ENCODE assay signal across 11 cellular contexts in genomic region chr19:39969266-39969665, GRCh38. TPM values are rescaled to one million over a fixed set of nuclear protein-coding genes. Genes with fewer than 3 reads are reported as not detected.
DNase-seq lines count a peak whose midpoint lies in the region; ATAC-seq, FAIRE-seq and TF ChIP-seq lines count a peak whose summit lies in the region.
"Had no signal": no experiment of that assay in that cellular context is flagged by ENCODE, and none has a peak within 500 bp of the region (broad histone marks: within the 10 kb centered on the region; RNA-seq: fewer than 3 reads in every experiment).

No MANE protein-coding gene starts in this region.

- peaks cover 27% of the 10 kb centered on the region for H3K4me1 ChIP-seq in A673 (ENCODE audit: insufficient read depth, low read length, poor library complexity, severe bottlenecking)
- H3K4me1 ChIP-seq in HEK293 (ENCODE audit: control insufficient read depth, insufficient read depth, low read length), result peaks cover 14% of the 10 kb centered on the region
- peaks cover 23% of the 10 kb centered on the region for H3K4me1 ChIP-seq in mucosa of stomach (ENCODE audit: control insufficient read depth, insufficient read depth, low read length)
- H3K4me1 ChIP-seq in pancreas, result peaks cover 0 to 7% (median 6%) of the 10 kb centered on the region in 3 donors

- ATAC-seq in HG03469 (IDR thresholded peaks at IDR 0.05; ENCODE audit: unreplicated experiment) (no peak), pancreas (no peak), Right ventricle myocardium inferior (no peak)

- intact Hi-C loops in A673 (cut with micrococcal nuclease; ENCODE audit: unreplicated experiment) (no loop called here), pancreas (cut with DNase I) (loop anchor here in 1 of 3 donors (10.0 kb wide), 1 partner anchor 74 kb away; no protein-coding TSS in a partner anchor), Right ventricle myocardium inferior (cut with DNase I) (no loop called here)

- H3K36me3 ChIP-seq in A673 (ENCODE audit: insufficient read depth, low read length, poor library complexity, severe bottlenecking) (peaks cover 22% of the 10 kb centered on the region), HEK293 (ENCODE audit: control insufficient read depth in 2 of 2, insufficient read depth in 1 of 2, low read length in 2 of 2) (peaks cover 24 to 30% of the 10 kb centered on the region in 2 experiments), mucosa of stomach (ENCODE audit: control insufficient read depth, insufficient read depth, low read length) (peaks cover under 1% of the 10 kb centered on the region), pancreas (peaks cover 0 to 4% (median 2%) of the 10 kb centered on the region in 3 donors)

- H3K27ac ChIP-seq in A673 (ENCODE audit: low read depth, low read length, poor library complexity, severe bottlenecking) (peak overlapping the region; percentile 95), HEK293 (ENCODE audit: extremely low read depth, low read depth, low read length) (no peak overlapping the region; the same call in 1 of the 2 replicates), angular gyrus (ENCODE audit: low read depth, low read length) (peak overlapping the region; percentile 34), pancreas (no peak overlapping the region)

- peak overlapping the region; percentile 89 for H3K9ac ChIP-seq in mucosa of stomach (ENCODE audit: low read length)

- 88 to 95% methylated on average over 6 of the region's 6 CpGs for WGBS in pancreas, 2 donors

- no peak for TF ChIP-seq CTCF in A673 (conservative IDR thresholded peaks at IDR 0.05; ENCODE audit: low read depth, low read length)
- TF ChIP-seq CTCF in HEK293 (tag by site-specific recombination; IDR thresholded peaks at IDR 0.05), result no peak
- TF ChIP-seq CTCF in pancreas (IDR thresholded peaks at IDR 0.05), result no peak

- POLR2A ChIA-PET in A673 (lab: Charles Lee; ENCODE audit: low non-redundant PET), result no interaction called here
- POLR2A ChIA-PET in HEK293 (lab: Yijun Ruan, JAX), result interaction anchor here (0.6 to 2.3 kb wide), 5 partner anchors 16 to 575 kb away, joined by 3 to 49 read pairs (median 20); partner anchors contain the start of genes DYRK1B and ZNF546

- CTCF ChIA-PET in A673 (lab: Charles Lee) (interaction anchor here (2.2 kb wide), 1 partner anchor 27 kb away, joined by 8 read pairs; no protein-coding TSS in a partner anchor), HEK293 (lab: Yijun Ruan, JAX) (interaction anchor here (0.6 to 4.0 kb wide), 13 partner anchors 15 to 1925 kb away, joined by 3 to 49 read pairs (median 5); partner anchors contain the start of genes FBL and ZNF546)

- FAIRE-seq in pancreas (lab: Jason Lieb, UNC), result no peak

- H3K9me3 ChIP-seq in A673 (ENCODE audit: low read depth, low read length, poor library complexity, severe bottlenecking), result no peaks in the 10 kb centered on the region
- H3K9me3 ChIP-seq in HEK293 (ENCODE audit: control insufficient read depth, insufficient read depth, low read depth, low read length), result no peaks in the 10 kb centered on the region
- H3K9me3 ChIP-seq in mucosa of stomach (ENCODE audit: control insufficient read depth, low read length), result no peaks in the 10 kb centered on the region
- no peaks in the 10 kb centered on the region for H3K9me3 ChIP-seq in pancreas
- H3K9me3 ChIP-seq: ascending aorta, sigmoid colon had no signal

- no peak for DNase-seq in A673 (ENCODE audit: low spot score)
- DNase-seq in stimulated activated CD4-positive, alpha-beta T cell treated with anti-CD3 and anti-CD28 coated beads, Interleukin-4, amount 100 ng/mL, for 4 hours, result no peak
- DNase-seq in pancreas, result no peak
- no peak for DNase-seq in Right ventricle myocardium inferior (ENCODE audit: missing footprints)
- DNase-seq: NCI-H1436 treated with DMSO at 0.1 percent for 48 hours, sigmoid colon had no signal

- no TSS peak for BruUV-seq in A673 (replicated peaks; lab: Mats Ljungman, UMichigan)

- H3K4me3 ChIP-seq in A673 (ENCODE audit: low read depth, low read length, poor library complexity, severe bottlenecking) (no peak overlapping the region), HEK293 (ENCODE audit: low read depth, low read length) (no peak overlapping the region), mucosa of stomach (ENCODE audit: low read length) (no peak overlapping the region), pancreas (no peak overlapping the region)

- H3K27me3 ChIP-seq in A673 (replicated peaks; ENCODE audit: insufficient read depth, low read depth, low read length, poor library complexity), result no peaks in the 10 kb centered on the region
- H3K27me3 ChIP-seq in mucosa of stomach (ENCODE audit: control insufficient read depth, insufficient read depth, low read length), result no peaks in the 10 kb centered on the region
- H3K27me3 ChIP-seq in pancreas, result no peaks in the 10 kb centered on the region
- H3K27me3 ChIP-seq: ascending aorta, sigmoid colon had no signal

TF ChIP-seq in HEK293, 187 proteins besides CTCF, POLR2A, EP300 and RAD21 (continues in another document):
- TF ChIP-seq BCL11B (tag by site-specific recombination; IDR thresholded peaks at IDR 0.05; ENCODE audit: low read depth), result no peak
- TF ChIP-seq OSR2 (tag by site-specific recombination; IDR thresholded peaks at IDR 0.05), result no peak
- TF ChIP-seq ZNF324 (tag by site-specific recombination; IDR thresholded peaks at IDR 0.05), result 0 out of 2 replicates have a peak, but pooled peaks have one; percentile 33
- TF ChIP-seq ZFP3 (tag by site-specific recombination; IDR thresholded peaks at IDR 0.05; ENCODE audit: low read depth), result 0 out of 2 replicates have a peak, but pooled peaks have one; percentile 8
- no peak for TF ChIP-seq ZFP69B (tag by site-specific recombination; IDR thresholded peaks at IDR 0.05)
- TF ChIP-seq SCRT1 (tag by site-specific recombination; IDR thresholded peaks at IDR 0.05; ENCODE audit: borderline replicate concordance), result no peak
- TF ChIP-seq ZNF26 (tag by site-specific recombination; IDR thresholded peaks at IDR 0.05), result no peak; the same call in 1 of the 2 replicates
- TF ChIP-seq GLI4 (tag by site-specific recombination; IDR thresholded peaks at IDR 0.05), result no peak
- TF ChIP-seq ZNF366 (tag by site-specific recombination; conservative IDR thresholded peaks at IDR 0.05), result no peak
- no peak for TF ChIP-seq ZNF132 (tag by site-specific recombination; IDR thresholded peaks at IDR 0.05; ENCODE audit: borderline replicate concordance)
- TF ChIP-seq, protein P1, sequence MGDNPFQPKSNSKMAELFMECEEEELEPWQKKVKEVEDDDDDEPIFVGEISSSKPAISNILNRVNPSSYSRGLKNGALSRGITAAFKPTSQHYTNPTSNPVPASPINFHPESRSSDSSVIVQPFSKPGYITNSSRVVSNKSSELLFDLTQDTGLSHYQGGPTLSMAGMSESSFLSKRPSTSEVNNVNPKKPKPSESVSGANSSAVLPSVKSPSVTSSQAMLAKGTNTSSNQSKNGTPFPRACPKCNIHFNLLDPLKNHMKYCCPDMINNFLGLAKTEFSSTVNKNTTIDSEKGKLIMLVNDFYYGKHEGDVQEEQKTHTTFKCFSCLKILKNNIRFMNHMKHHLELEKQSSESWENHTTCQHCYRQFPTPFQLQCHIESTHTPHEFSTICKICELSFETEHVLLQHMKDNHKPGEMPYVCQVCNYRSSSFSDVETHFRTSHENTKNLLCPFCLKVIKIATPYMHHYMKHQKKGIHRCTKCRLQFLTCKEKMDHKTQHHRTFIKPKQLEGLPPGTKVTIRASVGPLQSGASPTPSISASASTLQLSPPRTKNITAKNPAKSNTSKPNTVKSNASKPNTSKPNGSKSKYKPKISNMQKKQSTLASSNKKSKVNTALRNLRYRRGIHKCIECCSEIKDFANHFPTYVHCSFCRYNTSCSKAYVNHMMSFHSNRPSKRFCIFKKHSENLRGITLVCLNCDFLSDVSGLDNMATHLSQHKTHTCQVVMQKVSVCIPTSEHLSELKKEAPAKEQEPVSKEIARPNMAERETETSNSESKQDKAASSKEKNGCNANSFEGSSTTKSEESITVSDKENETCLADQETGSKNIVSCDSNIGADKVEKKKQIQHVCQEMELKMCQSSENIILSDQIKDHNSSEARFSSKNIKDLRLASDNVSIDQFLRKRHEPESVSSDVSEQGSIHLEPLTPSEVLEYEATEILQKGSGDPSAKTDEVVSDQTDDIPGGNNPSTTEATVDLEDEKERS (tag by site-specific recombination; IDR thresholded peaks at IDR 0.05), result peak; percentile 42; the same call in 1 of the 2 replicates

RNA-seq across cellular contexts. Expression of gene PSMC4, which starts 1.7 kb away (rescaled TPM):
- total RNA-seq in A673 (2021) (268 and 291 TPM in 2 replicates), pancreas (10 to 100 TPM; 14.4 to 38.0 (median 28.2) TPM), Right ventricle myocardium inferior (73.6 TPM)
- polyA plus RNA-seq in pancreas, result 10 to 100 TPM; 40.4 to 45.2 TPM

RNA-seq across cellular contexts. Expression of gene ZNF546, which starts 27.6 kb away (rescaled TPM):
- total RNA-seq in A673 (2021) (5.5 and 5.6 TPM in 2 replicates), pancreas (1 to 10 TPM; 1.9 to 5.9 (median 3.6) TPM), Right ventricle myocardium inferior (5.1 TPM)
- 1 to 10 TPM; 1.2 to 2.6 TPM for polyA plus RNA-seq in pancreas

RNA-seq across cellular contexts. Expression of gene FCGBP, which starts 34.8 kb away (rescaled TPM):
- total RNA-seq in A673 (2021) (8.7 and 12.2 TPM in 2 replicates), pancreas (100 to 1,000 TPM in 1 of 6 donors, 10 to 100 TPM in 4, 1 to 10 TPM in 1; 9.2 to 118 (median 47.5) TPM), Right ventricle myocardium inferior (19.5 TPM)
- polyA plus RNA-seq in pancreas, result 1 to 10 TPM; 1.4 to 7.5 TPM

Comparison
In these comparisons a context has a peak if more than half of its experiments do, and no peak if none do; other contexts are left out.
1. H3K27ac ChIP-seq: peak in A673 (single experiment) and angular gyrus (single experiment); none in HEK293 (single experiment) and pancreas (0 of 4).